ENCODE assay signal across 12 cellular contexts in genomic region chr3:31952205-31952604, GRCh38. TPM values are rescaled to one million over a fixed set of nuclear protein-coding genes. Genes with fewer than 3 reads are reported as not detected.
DNase-seq lines count a peak whose midpoint lies in the region; ATAC-seq and TF ChIP-seq lines count a peak whose summit lies in the region.
"Had no signal": no experiment of that assay in that cellular context is flagged by ENCODE, and none has a peak within 500 bp of the region (broad histone marks: within the 10 kb centered on the region; RNA-seq: fewer than 3 reads in every experiment).

No MANE protein-coding gene starts in this region.

- TF ChIP-seq CTCF in smooth muscle cell (IDR thresholded peaks at IDR 0.05; ENCODE audit: borderline replicate concordance, insufficient read depth, poor library complexity, severe bottlenecking): no peak
- no peak for TF ChIP-seq CTCF in heart left ventricle (IDR thresholded peaks at IDR 0.05)

- H3K4me2 ChIP-seq in smooth muscle cell: no peak overlapping the region

- peaks cover 45% of the 10 kb centered on the region for H4K20me1 ChIP-seq in smooth muscle cell (ENCODE audit: low read depth)

- peak; percentile 85 for ATAC-seq in GM18870 (IDR thresholded peaks at IDR 0.05; ENCODE audit: unreplicated experiment)
- ATAC-seq in GM21576 (IDR thresholded peaks at IDR 0.05; ENCODE audit: unreplicated experiment): peak; percentile 95
- peak; percentile 92 for ATAC-seq in HG03159 (IDR thresholded peaks at IDR 0.05; ENCODE audit: unreplicated experiment)
- no peak for ATAC-seq in heart left ventricle
- ATAC-seq: activated CD8-positive, alpha-beta T cell treated with anti-CD3 and anti-CD28 coated beads, Interleukin-2, amount 10 ng/mL, durations not matched to agents 7 days and 5 days had no signal

- 98% methylated on average over 4 of the region's 4 CpGs for WGBS in smooth muscle cell (ENCODE audit: low lambda C conversion rate)
- 67 to 79% (median 70%) methylated on average over 4 of the region's 4 CpGs for WGBS in heart left ventricle, 4 donors

- H3F3A ChIP-seq in smooth muscle cell (ENCODE audit: low read depth): peaks cover 11% of the 10 kb centered on the region

- peaks cover 4% of the 10 kb centered on the region for H3K36me3 ChIP-seq in smooth muscle cell (ENCODE audit: low read depth)
- no peaks in the 10 kb centered on the region for H3K36me3 ChIP-seq in heart left ventricle
- no peaks in the 10 kb centered on the region for H3K36me3 ChIP-seq in effector memory CD4-positive, alpha-beta T cell (ENCODE audit: control insufficient read depth, insufficient read depth, low read length)

- H3K27me3 ChIP-seq in smooth muscle cell (ENCODE audit: low read depth) (no peaks in the 10 kb centered on the region), heart left ventricle (no peaks in the 10 kb centered on the region)
- H3K27me3 ChIP-seq in effector memory CD4-positive, alpha-beta T cell (replicated peaks; ENCODE audit: control insufficient read depth, insufficient read depth, low read length, poor library complexity, severe bottlenecking): no peaks in the 10 kb centered on the region

- no peak overlapping the region for H3K4me3 ChIP-seq in smooth muscle cell
- H3K4me3 ChIP-seq in heart left ventricle: no peak overlapping the region
- no peak overlapping the region for H3K4me3 ChIP-seq in effector memory CD4-positive, alpha-beta T cell (ENCODE audit: insufficient read depth, low read depth, low read length, poor library complexity, severe bottlenecking)

- peaks cover 100% of the 10 kb centered on the region for H3K79me2 ChIP-seq in smooth muscle cell (ENCODE audit: low read depth)

- no peaks in the 10 kb centered on the region for H3K9me3 ChIP-seq in smooth muscle cell (replicated peaks; ENCODE audit: low read depth)
- H3K9me3 ChIP-seq in heart left ventricle: peaks cover 0 to 23% (median 12%) of the 10 kb centered on the region in 12 donors
- H3K9me3 ChIP-seq in effector memory CD4-positive, alpha-beta T cell (ENCODE audit: control insufficient read depth, low read length): peaks cover 6% of the 10 kb centered on the region

- H3K4me1 ChIP-seq in smooth muscle cell (ENCODE audit: low read depth) (peaks cover 9% of the 10 kb centered on the region), heart left ventricle (peaks cover 0 to 11% (median 3%) of the 10 kb centered on the region in 12 donors)
- no peaks in the 10 kb centered on the region for H3K4me1 ChIP-seq in effector memory CD4-positive, alpha-beta T cell (ENCODE audit: control insufficient read depth, insufficient read depth, low read length, poor library complexity, severe bottlenecking)

- H3K27ac ChIP-seq in smooth muscle cell (ENCODE audit: low read depth): no peak overlapping the region
- no peak overlapping the region for H3K27ac ChIP-seq in heart left ventricle
- no peak overlapping the region for H3K27ac ChIP-seq in effector memory CD4-positive, alpha-beta T cell (ENCODE audit: insufficient read depth, low read length, poor library complexity, severe bottlenecking)

- intact Hi-C loops in heart left ventricle (cut with DNase I): no loop called here

- TF ChIP-seq POLR2A in heart left ventricle (IDR thresholded peaks at IDR 0.05): no peak

- H2AFZ ChIP-seq in smooth muscle cell (ENCODE audit: low read depth): no peak overlapping the region

- DNase-seq in germinal center (ENCODE audit: low spot score): peak; percentile 83
- no peak for DNase-seq in activated naive CD4-positive, alpha-beta T cell treated with Interleukin-2 at 50 U/mL for 16 hours
- DNase-seq in smooth muscle cell (lab: John Stamatoyannopoulos, UW; ENCODE audit: unreplicated experiment): no peak
- DNase-seq in heart left ventricle: no peak
- no peak for DNase-seq in effector memory CD4-positive, alpha-beta T cell
- DNase-seq: activated CD8-positive, alpha-beta T cell treated with anti-CD3 and anti-CD28 coated beads, Interleukin-2, amount 10 ng/mL, durations not matched to agents 7 days and 5 days; aorta; HFFc6; SIG-M5 had no signal

- no peak overlapping the region for H3K9ac ChIP-seq in smooth muscle cell (ENCODE audit: low read depth)

RNA-seq across cellular contexts. Expression of gene OSBPL10, which starts 28.9 kb away (rescaled TPM):
- total RNA-seq in smooth muscle cell (44.7 and 91.5 TPM in 2 replicates), heart left ventricle (10 to 100 TPM in 1 of 9 donors, 1 to 10 TPM in 8; 2.5 to 12.7 (median 5.5) TPM)
- polyA plus RNA-seq in smooth muscle cell (45.1 and 48.9 TPM in 2 replicates), heart left ventricle (1 to 10 TPM; 1.3 to 2.1 TPM)

RNA-seq across cellular contexts. Expression of gene ZNF860, which starts 29.3 kb away (rescaled TPM):
- total RNA-seq in smooth muscle cell (0.85 and 1.6 TPM in 2 replicates), heart left ventricle (under 1 TPM in 5 of 9 donors, not detected in 4; 0.12 to 0.53 (median 0.23) TPM)
- polyA plus RNA-seq in smooth muscle cell (0.91 and 1.2 TPM in 2 replicates), heart left ventricle (under 1 TPM; 0.08 to 0.14 TPM)
- total RNA-seq: activated CD8-positive, alpha-beta T cell treated with anti-CD3 and anti-CD28 coated beads, Interleukin-2, amount 10 ng/mL, durations not matched to agents 7 days and 5 days had no signal

Comparison
In these comparisons a context has a peak if more than half of its experiments do, and no peak if none do; other contexts are left out.
1. ATAC-seq: peak in GM18870 (single experiment), GM21576 (single experiment) and HG03159 (single experiment); none in heart left ventricle (0 of 4).